Comparison of ENCODE assay signal across 14 cellular contexts in the genomic region with DNA sequence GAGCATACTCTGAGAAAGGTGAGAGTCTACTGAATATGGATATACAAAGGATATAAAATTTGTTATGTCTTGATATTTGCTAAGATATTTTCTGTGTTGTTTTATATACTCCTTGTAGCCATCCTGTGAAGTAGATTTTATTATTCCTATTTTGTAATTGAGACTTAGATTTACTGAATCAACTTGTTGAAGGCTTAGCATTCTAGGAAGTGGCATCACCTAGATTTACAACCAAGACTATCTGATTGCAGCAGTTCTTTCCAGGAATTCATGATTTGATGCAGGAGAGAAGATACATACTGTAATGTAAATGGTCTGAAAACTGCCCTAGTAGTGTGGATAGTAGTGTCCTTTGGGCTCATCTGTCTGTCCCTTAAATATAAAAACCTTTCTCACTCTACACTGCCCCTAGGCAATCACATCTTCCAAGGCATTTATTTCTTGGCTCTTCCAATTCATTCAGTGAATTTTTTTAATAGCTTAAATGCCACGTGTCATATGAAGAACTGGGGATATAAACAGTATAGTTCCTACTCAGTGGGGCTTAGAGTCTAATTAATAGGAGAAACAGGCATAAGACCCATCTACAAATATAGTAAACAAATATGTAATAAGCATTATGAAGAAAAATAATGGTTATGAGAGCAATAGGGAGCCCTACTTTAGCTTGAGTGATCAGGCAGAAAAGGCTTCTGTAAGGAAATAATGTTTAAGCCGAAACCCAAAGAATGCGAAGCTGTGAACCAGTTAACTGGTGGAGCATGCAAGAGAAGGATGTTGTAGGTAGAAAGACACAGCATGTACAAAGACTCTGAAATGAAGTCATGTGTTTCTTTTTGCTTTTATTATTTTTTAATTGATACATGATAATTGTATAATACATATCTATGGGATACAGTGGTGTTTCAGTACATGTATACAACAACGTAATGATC. TPM values are rescaled to one million over a fixed set of nuclear protein-coding genes. Genes with fewer than 3 reads are reported as not detected.
DNase-seq lines count a peak whose midpoint lies in the region; ATAC-seq and TF ChIP-seq lines count a peak whose summit lies in the region.
"Had no signal": no experiment of that assay in that cellular context is flagged by ENCODE, and none has a peak within 500 bp of the region (broad histone marks: within the 10 kb centered on the region; RNA-seq: fewer than 3 reads in every experiment).

No MANE protein-coding gene starts in this region.

- no peak overlapping the region for H2AFZ ChIP-seq in GM23248

- H3K27ac ChIP-seq in CD4-positive, alpha-beta T cell (ENCODE audit: low read depth, low read length): no peak overlapping the region
- peak overlapping the region; percentile 13 for H3K27ac ChIP-seq in GM23248
- no peak overlapping the region for H3K27ac ChIP-seq in adrenal gland

- 0 out of 2 replicates have a peak, but pooled peaks cover 3% of the 10 kb centered on the region for H3K36me3 ChIP-seq in GM23248 (ENCODE audit: low read depth)
- peaks cover 0 to under 1% of the 10 kb centered on the region in 2 donors for H3K36me3 ChIP-seq in adrenal gland (replicated peaks in 1 of 2)

- WGBS in GM23248 (ENCODE audit: low coverage in 1 of 2, low lambda C conversion rate in 2 of 2, missing lambda C conversion rate in 2 of 2), 2 experiments: 69 to 73% methylated on average over 4 of the region's 4 CpGs
- 80 to 85% (median 84%) methylated on average over 4 of the region's 4 CpGs for WGBS in adrenal gland, 4 donors

- CTCF ChIA-PET in CD4-positive, alpha-beta T cell (lab: Charles Lee): no interaction called here

- H3K27me3 ChIP-seq in CD4-positive, alpha-beta T cell (ENCODE audit: control insufficient read depth, insufficient read depth, low read length): no peaks in the 10 kb centered on the region
- no peaks in the 10 kb centered on the region for H3K27me3 ChIP-seq in GM23248 (replicated peaks; ENCODE audit: insufficient read depth)
- no peaks in the 10 kb centered on the region for H3K27me3 ChIP-seq in adrenal gland

- in situ Hi-C loops in GM23248 (cut with MboI): no loop called here

- H3K4me1 Mint-ChIP-seq in CD4-positive, alpha-beta T cell (ENCODE audit: low read depth): peaks cover 58% of the 10 kb centered on the region
- peaks cover 39% of the 10 kb centered on the region for H3K4me1 Mint-ChIP-seq in activated T-helper 1 cell treated with anti-CD3 and anti-CD28 coated beads, Interleukin-12 subunit alpha, Interleukin-12 subunit beta, Interleukin-2, Interleukin-4 antibody, amounts not matched to agents 30 ng/mL and 10 ng/mL and 1 ng/mL, durations not matched to agents 14 hours and 24 hours and 36 hours (ENCODE audit: low read depth)
- peaks cover 30 to 53% (median 41%) of the 10 kb centered on the region in 3 donors for H3K4me1 Mint-ChIP-seq in naive B cell

- H3K79me2 ChIP-seq in GM23248 (ENCODE audit: insufficient read depth): peaks cover 100% of the 10 kb centered on the region

- H3K4me3 ChIP-seq in GM23248 (no peak overlapping the region), adrenal gland (no peak overlapping the region)

- H3K9me3 ChIP-seq in CD4-positive, alpha-beta T cell (ENCODE audit: control insufficient read depth, low read length): no peaks in the 10 kb centered on the region
- H3K9me3 ChIP-seq in GM23248 (ENCODE audit: low read depth): no peaks in the 10 kb centered on the region
- H3K9me3 ChIP-seq in adrenal gland (replicated peaks in 1 of 3): no peaks in the 10 kb centered on the region

- peaks cover 36% of the 10 kb centered on the region for H3K36me3 Mint-ChIP-seq in CD4-positive, alpha-beta T cell (ENCODE audit: low read depth)
- peaks cover 19% of the 10 kb centered on the region for H3K36me3 Mint-ChIP-seq in activated T-helper 1 cell treated with anti-CD3 and anti-CD28 coated beads, Interleukin-12 subunit alpha, Interleukin-12 subunit beta, Interleukin-2, Interleukin-4 antibody, amounts not matched to agents 30 ng/mL and 10 ng/mL and 1 ng/mL, durations not matched to agents 14 hours and 24 hours and 36 hours (ENCODE audit: low read depth)
- no peaks in the 10 kb centered on the region for H3K36me3 Mint-ChIP-seq in naive B cell

- H3K4me3 Mint-ChIP-seq in CD4-positive, alpha-beta T cell: peak overlapping the region; percentile 26
- H3K4me3 Mint-ChIP-seq in activated T-helper 1 cell treated with anti-CD3 and anti-CD28 coated beads, Interleukin-12 subunit alpha, Interleukin-12 subunit beta, Interleukin-2, Interleukin-4 antibody, amounts not matched to agents 30 ng/mL and 10 ng/mL and 1 ng/mL, durations not matched to agents 14 hours and 24 hours and 36 hours: no peak overlapping the region
- H3K4me3 Mint-ChIP-seq in naive B cell: peak overlapping the region in 1 of 8 donors; percentile 24

- H3K9ac ChIP-seq in GM23248: no peak overlapping the region

- intact Hi-C loops in CD4-positive, alpha-beta T cell (cut with DNase I, micrococcal nuclease): no loop called here
- intact Hi-C loops in activated T-helper 1 cell treated with anti-CD3 and anti-CD28 coated beads, Interleukin-12 subunit alpha, Interleukin-12 subunit beta, Interleukin-2, Interleukin-4 antibody, amounts not matched to agents 30 ng/mL and 10 ng/mL and 1 ng/mL, durations not matched to agents 14 hours and 24 hours and 36 hours (cut with micrococcal nuclease): no loop called here
- intact Hi-C loops in adrenal gland (cut with DNase I): no loop called here

- H3K9me2 ChIP-seq in GM23248 (ENCODE audit: insufficient read depth): no peaks in the 10 kb centered on the region

- peak overlapping the region; percentile 8 for H3K4me2 ChIP-seq in GM23248 (ENCODE audit: unreplicated experiment)

- POLR2A ChIA-PET in CD4-positive, alpha-beta T cell (lab: Charles Lee): interaction anchor here (0.6 kb wide), 1 partner anchor 42 kb away, joined by 3 read pairs; no protein-coding TSS in a partner anchor

- H3K27me3 Mint-ChIP-seq in CD4-positive, alpha-beta T cell: no peaks in the 10 kb centered on the region
- peaks cover 1% of the 10 kb centered on the region for H3K27me3 Mint-ChIP-seq in activated T-helper 1 cell treated with anti-CD3 and anti-CD28 coated beads, Interleukin-12 subunit alpha, Interleukin-12 subunit beta, Interleukin-2, Interleukin-4 antibody, amounts not matched to agents 30 ng/mL and 10 ng/mL and 1 ng/mL, durations not matched to agents 14 hours and 24 hours and 36 hours (ENCODE audit: insufficient read depth)
- H3K27me3 Mint-ChIP-seq in naive B cell: no peaks in the 10 kb centered on the region

- ATAC-seq in CD4-positive, alpha-beta T cell (ENCODE audit: poor library complexity): no peak
- ATAC-seq in naive B cell (ENCODE audit: low read depth in 2 of 2) (no peak), HG03457 (IDR thresholded peaks at IDR 0.05; ENCODE audit: unreplicated experiment) (no peak)

- H3K9me3 Mint-ChIP-seq in CD4-positive, alpha-beta T cell: no peaks in the 10 kb centered on the region
- H3K9me3 Mint-ChIP-seq in activated T-helper 1 cell treated with anti-CD3 and anti-CD28 coated beads, Interleukin-12 subunit alpha, Interleukin-12 subunit beta, Interleukin-2, Interleukin-4 antibody, amounts not matched to agents 30 ng/mL and 10 ng/mL and 1 ng/mL, durations not matched to agents 14 hours and 24 hours and 36 hours: no peaks in the 10 kb centered on the region
- H3K9me3 Mint-ChIP-seq in naive B cell: no peaks in the 10 kb centered on the region

- H3K4me1 ChIP-seq in GM23248 (ENCODE audit: insufficient read depth): peaks cover 32% of the 10 kb centered on the region
- H3K4me1 ChIP-seq in adrenal gland (replicated peaks in 1 of 2): peaks cover 0 to 19% of the 10 kb centered on the region in 2 donors

- DNase-seq in CD4-positive, alpha-beta T cell: no peak
- DNase-seq in GM23248 (peak; percentile 17), naive B cell (no peak), NCI-H1694 (lab: John Stamatoyannopoulos, UW) (no peak), adrenal gland (no peak)
- DNase-seq in activated T-helper 1 cell treated with anti-CD3 and anti-CD28 coated beads, Interleukin-12 subunit alpha, Interleukin-12 subunit beta, Interleukin-2, Interleukin-4 antibody, amounts not matched to agents 30 ng/mL and 10 ng/mL and 1 ng/mL, durations not matched to agents 14 hours and 24 hours and 36 hours (ENCODE audit: low spot score): no peak
- DNase-seq: activated T-cell treated with anti-CD3 and anti-CD28 coated beads for 4 hours; GF-D8; glutamatergic neuron; HCEC 1CT; SIG-M5; stimulated activated CD4-positive, alpha-beta T cell treated with anti-CD3 and anti-CD28 coated beads, Interleukin-2, amount 100 ng/mL, for 48 hours; stimulated activated naive CD4-positive, alpha-beta T cell had no signal

- TF ChIP-seq CTCF in CD4-positive, alpha-beta T cell (IDR thresholded peaks at IDR 0.05): no peak
- TF ChIP-seq CTCF in adrenal gland (IDR thresholded peaks at IDR 0.05): no peak

- H3K27ac Mint-ChIP-seq in CD4-positive, alpha-beta T cell: no peak overlapping the region
- peak overlapping the region; percentile 44 for H3K27ac Mint-ChIP-seq in activated T-helper 1 cell treated with anti-CD3 and anti-CD28 coated beads, Interleukin-12 subunit alpha, Interleukin-12 subunit beta, Interleukin-2, Interleukin-4 antibody, amounts not matched to agents 30 ng/mL and 10 ng/mL and 1 ng/mL, durations not matched to agents 14 hours and 24 hours and 36 hours
- peak overlapping the region in 5 of 6 donors; percentile 2 to 61 (median 42) for H3K27ac Mint-ChIP-seq in naive B cell

- H3F3A ChIP-seq in GM23248 (ENCODE audit: insufficient read depth): peaks cover 29% of the 10 kb centered on the region

- TF ChIP-seq POLR2A in adrenal gland (IDR thresholded peaks at IDR 0.05): no peak

- peaks cover 29% of the 10 kb centered on the region for H4K20me1 ChIP-seq in GM23248 (ENCODE audit: insufficient read depth)

RNA-seq across cellular contexts. Expression of a gene that starts 13.6 kb away (rescaled TPM):
- total RNA-seq in CD4-positive, alpha-beta T cell: 10 to 100 TPM; 40.7 to 51.6 TPM
- total RNA-seq in GM23248 (2014; rRNA removed; shearing (Covaris generic)): 101 and 111 TPM in 2 replicates
- polyA plus RNA-seq in GM23248 (2016; fragmentation: Nextera tagmentation; extraction: Ambion mirVana) (8.7 TPM in 2 replicates), naive B cell (ENCODE audit: low read depth in 6 of 6) (10 to 100 TPM in 1 of 6 donors, 1 to 10 TPM in 5; 3.8 to 33.4 (median 5.5) TPM), adrenal gland (100 to 1,000 TPM in 1 of 3 donors, 10 to 100 TPM in 2; 16.5 to 132 (median 33.4) TPM)
- 136 and 153 TPM in 2 replicates for total RNA-seq in activated T-helper 1 cell treated with anti-CD3 and anti-CD28 coated beads, Interleukin-12 subunit alpha, Interleukin-12 subunit beta, Interleukin-2, Interleukin-4 antibody, amounts not matched to agents 30 ng/mL and 10 ng/mL and 1 ng/mL, durations not matched to agents 14 hours and 24 hours and 36 hours
- 100 to 1,000 TPM in 2 of 8 donors, 10 to 100 TPM in 6; 39.5 to 125 (median 78.3) TPM for total RNA-seq in adrenal gland
